Comparison of ENCODE assay signal across 19 cellular contexts in genomic region chr1:104264506-104264905, GRCh38.
DNase-seq lines count a peak whose midpoint lies in the region; ATAC-seq and TF ChIP-seq lines count a peak whose summit lies in the region.
"Had no signal": no experiment of that assay in that cellular context is flagged by ENCODE, and none has a peak within 500 bp of the region (broad histone marks: within the 10 kb centered on the region; RNA-seq: fewer than 3 reads in every experiment).

No MANE protein-coding gene starts in this region.

- no peaks in the 10 kb centered on the region for H3K4me1 ChIP-seq in PC-3 (ENCODE audit: insufficient read depth, low read length)
- H3K4me1 ChIP-seq: BLaER1 treated with 17β-estradiol and CSF1 and Interleukin-3, amounts not matched to agents 10 nM and 100 nM had no signal

- no peaks in the 10 kb centered on the region for H3K4me1 Mint-ChIP-seq in activated naive CD4-positive, alpha-beta T cell treated with anti-CD3 and anti-CD28 coated beads, Interleukin-2, amount 10 ng/mL, durations not matched to agents 7 days and 5 days
- H3K4me1 Mint-ChIP-seq: CD4-positive, alpha-beta memory T cell had no signal

- H3K27me3 Mint-ChIP-seq in activated naive CD4-positive, alpha-beta T cell treated with anti-CD3 and anti-CD28 coated beads, Interleukin-2, amount 10 ng/mL, durations not matched to agents 7 days and 5 days = no peaks in the 10 kb centered on the region

- no peaks in the 10 kb centered on the region for H3K9me3 ChIP-seq in PC-3 (ENCODE audit: low read length)
- H3K9me3 ChIP-seq: BLaER1 treated with 17β-estradiol and CSF1 and Interleukin-3, amounts not matched to agents 10 nM and 100 nM had no signal

- no peak overlapping the region for H2AFZ ChIP-seq in PC-3 (ENCODE audit: low read length)

- H3K27ac ChIP-seq in PC-3 (ENCODE audit: low read length) = no peak overlapping the region
- H3K27ac ChIP-seq: BLaER1 treated with 17β-estradiol and CSF1 and Interleukin-3, amounts not matched to agents 10 nM and 100 nM; HL-60; KMS-11 had no signal

- TF ChIP-seq CTCF in PC-3 (conservative IDR thresholded peaks at IDR 0.05; ENCODE audit: low read depth, low read length) = no peak
- TF ChIP-seq CTCF in retinal pigment epithelial cell (conservative IDR thresholded peaks at IDR 0.05; ENCODE audit: low read depth, low read length) = no peak

- H3K4me2 ChIP-seq in PC-3 (ENCODE audit: low read length) = no peak overlapping the region
- H3K4me2 ChIP-seq: BLaER1 treated with 17β-estradiol and CSF1 and Interleukin-3, amounts not matched to agents 10 nM and 100 nM; KMS-11 had no signal

- peaks cover 2% of the 10 kb centered on the region for H3K9me3 Mint-ChIP-seq in activated naive CD4-positive, alpha-beta T cell treated with anti-CD3 and anti-CD28 coated beads, Interleukin-2, amount 10 ng/mL, durations not matched to agents 7 days and 5 days

- CTCF ChIA-PET in PC-3 (lab: Charles Lee) = no interaction called here
- CTCF ChIA-PET in activated naive CD4-positive, alpha-beta T cell treated with anti-CD3 and anti-CD28 coated beads, Interleukin-2, amount 10 ng/mL, durations not matched to agents 7 days and 5 days (lab: Charles Lee) = no interaction called here

- no peaks in the 10 kb centered on the region for H3F3A ChIP-seq in PC-3 (ENCODE audit: low read length, unreplicated experiment)

- no peak overlapping the region for H3K9ac ChIP-seq in PC-3 (ENCODE audit: low read length)
- H3K9ac ChIP-seq: BLaER1 treated with 17β-estradiol and CSF1 and Interleukin-3, amounts not matched to agents 10 nM and 100 nM; KMS-11 had no signal

- H3K79me2 ChIP-seq in PC-3 (ENCODE audit: low read length) = no peaks in the 10 kb centered on the region

- POLR2A ChIA-PET in PC-3 (lab: Charles Lee; ENCODE audit: unreplicated experiment) = no interaction called here

- intact Hi-C loops in PC-3 (cut with micrococcal nuclease) = loop anchor here (5.0 kb wide), 1 partner anchor 477 kb away; no protein-coding TSS in a partner anchor

- H4K20me1 ChIP-seq in PC-3 (ENCODE audit: low read length) = no peaks in the 10 kb centered on the region
- H4K20me1 ChIP-seq: BLaER1 treated with 17β-estradiol and CSF1 and Interleukin-3, amounts not matched to agents 10 nM and 100 nM had no signal

- H3K4me3 ChIP-seq in PC-3 (ENCODE audit: low read length) = no peak overlapping the region
- H3K4me3 ChIP-seq in retinal pigment epithelial cell (ENCODE audit: low read length) = no peak overlapping the region
- H3K4me3 ChIP-seq: BLaER1 treated with 17β-estradiol and CSF1 and Interleukin-3, amounts not matched to agents 10 nM and 100 nM had no signal

- H3K4me3 Mint-ChIP-seq in activated naive CD4-positive, alpha-beta T cell treated with anti-CD3 and anti-CD28 coated beads, Interleukin-2, amount 10 ng/mL, durations not matched to agents 7 days and 5 days = no peak overlapping the region
- H3K4me3 Mint-ChIP-seq: CD4-positive, alpha-beta memory T cell had no signal

- no peaks in the 10 kb centered on the region for H3K36me3 ChIP-seq in PC-3 (ENCODE audit: low read depth, low read length)
- H3K36me3 ChIP-seq: BLaER1 treated with 17β-estradiol and CSF1 and Interleukin-3, amounts not matched to agents 10 nM and 100 nM had no signal

- BruUV-seq in PC-3 (replicated peaks; lab: Mats Ljungman, UMichigan) = no TSS peak

- no peaks in the 10 kb centered on the region for H3K36me3 Mint-ChIP-seq in activated naive CD4-positive, alpha-beta T cell treated with anti-CD3 and anti-CD28 coated beads, Interleukin-2, amount 10 ng/mL, durations not matched to agents 7 days and 5 days
- H3K36me3 Mint-ChIP-seq: CD4-positive, alpha-beta memory T cell had no signal

- no peak overlapping the region for H3K27ac Mint-ChIP-seq in activated naive CD4-positive, alpha-beta T cell treated with anti-CD3 and anti-CD28 coated beads, Interleukin-2, amount 10 ng/mL, durations not matched to agents 7 days and 5 days
- H3K27ac Mint-ChIP-seq: CD4-positive, alpha-beta memory T cell had no signal

- DNase-seq in H4 (ENCODE audit: low spot score) (peak; percentile 31), PC-3 (peak; percentile 9), fibroblast of gingiva (ENCODE audit: low read depth) (peak; percentile 2), retinal pigment epithelial cell (ENCODE audit: low read depth) (peak; percentile 22), NCI-H524 (lab: John Stamatoyannopoulos, UW) (no peak), NCI-H2227 (lab: John Stamatoyannopoulos, UW; ENCODE audit: unreplicated experiment) (no peak)
- no peak for DNase-seq in activated naive CD4-positive, alpha-beta T cell treated with anti-CD3 and anti-CD28 coated beads, Interleukin-2, amount 10 ng/mL, durations not matched to agents 7 days and 5 days
- DNase-seq: ACHN; CD4-positive, alpha-beta memory T cell; IMR-90; NCI-H1436; NCI-H187 treated with DMSO at 0.1 percent for 48 hours; NCI-H2227 treated with DMSO at 0.1 percent for 48 hours; NCI-H510A; NCI-H748 treated with DMSO at 0.1 percent for 48 hours; T-helper 1 cell had no signal

- no peak for ATAC-seq in PC-3

- H3K9me2 ChIP-seq in PC-3 (replicated peaks; ENCODE audit: low read length) = no peaks in the 10 kb centered on the region

- no peaks in the 10 kb centered on the region for H3K27me3 ChIP-seq in PC-3 (ENCODE audit: low read length)
- H3K27me3 ChIP-seq: BLaER1 treated with 17β-estradiol and CSF1 and Interleukin-3, amounts not matched to agents 10 nM and 100 nM had no signal

Comparison
In these comparisons a context has a peak if more than half of its experiments do, and no peak if none do; other contexts are left out.
1. DNase-seq: peak in H4 (single experiment), PC-3 (single experiment), fibroblast of gingiva (single experiment) and retinal pigment epithelial cell (single experiment); none in NCI-H524 (0 of 2), activated naive CD4-positive, alpha-beta T cell treated with anti-CD3 and anti-CD28 coated beads, Interleukin-2, amount 10 ng/mL, durations not matched to agents 7 days and 5 days (single experiment) and NCI-H2227 (single experiment).